In the genomic region with DNA sequence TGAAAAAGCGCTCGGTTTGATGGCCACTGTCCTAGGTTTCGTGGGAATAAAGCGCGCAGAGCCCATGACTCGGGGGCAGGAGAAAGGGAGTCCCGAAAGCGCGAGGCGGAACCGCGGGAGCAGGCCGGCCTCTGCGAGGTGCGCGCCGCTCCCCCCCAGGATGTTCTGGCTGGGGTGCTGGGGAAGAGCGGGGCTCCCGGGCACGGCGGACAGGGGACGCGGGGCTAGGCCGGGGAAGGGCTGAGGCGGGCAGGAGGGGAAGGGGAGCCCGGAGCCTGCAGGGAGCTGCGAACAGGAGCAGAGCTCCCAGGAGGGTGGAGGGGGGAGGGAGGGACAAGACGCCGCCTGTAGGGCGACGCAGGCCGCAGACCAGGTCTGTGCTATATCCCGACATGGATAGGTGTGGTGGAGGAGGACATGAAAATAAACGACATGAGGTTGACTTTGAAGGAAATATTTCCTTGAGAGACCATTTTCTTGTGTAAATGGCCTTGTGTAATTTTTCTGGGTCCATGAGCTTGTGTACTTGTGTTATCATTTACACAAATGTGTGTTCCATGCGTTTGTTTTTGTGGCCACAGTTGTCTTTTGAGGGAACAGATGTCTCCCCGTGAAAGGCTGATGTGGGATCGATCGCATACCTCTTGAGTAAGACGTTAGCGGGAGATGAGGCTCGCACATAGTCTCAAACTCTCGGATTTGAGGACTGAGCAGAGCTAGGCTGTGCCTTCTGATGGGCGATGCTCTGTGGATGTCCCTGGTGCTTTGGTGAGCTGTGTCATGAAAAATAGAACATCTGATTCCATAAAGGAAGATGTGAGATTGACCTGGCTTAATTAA, we compare ENCODE assay signal across 8 cellular contexts. TPM values are rescaled to one million over a fixed set of nuclear protein-coding genes. Genes with fewer than 3 reads are reported as not detected.
DNase-seq lines count a peak whose midpoint lies in the region; ATAC-seq and TF ChIP-seq lines count a peak whose summit lies in the region.

No MANE protein-coding gene starts in this region.

- WGBS in liver, result 15% methylated on average over 43 of the region's 43 CpGs

- H3K36me3 ChIP-seq in liver (ENCODE audit: control insufficient read depth in 4 of 4, insufficient read depth in 3 of 4, low read depth in 1 of 4, low read length in 3 of 4), result peaks cover 0 to 6% (median 3%) of the 10 kb centered on the region in 4 donors

- H3K4me1 Mint-ChIP-seq in WTC11, result peaks cover 32% of the 10 kb centered on the region
- peaks cover 38% of the 10 kb centered on the region for H3K4me1 Mint-ChIP-seq in dendritic cell treated with granulocyte-macrophage colony-stimulating factor and Interleukin-4, amounts not matched to agents 40 ng/mL and 50 ng/mL, for 4 days (ENCODE audit: low read depth)

- no peaks in the 10 kb centered on the region for H3K27me3 Mint-ChIP-seq in WTC11 (ENCODE audit: low read depth)
- no peaks in the 10 kb centered on the region for H3K27me3 Mint-ChIP-seq in dendritic cell treated with granulocyte-macrophage colony-stimulating factor and Interleukin-4, amounts not matched to agents 40 ng/mL and 50 ng/mL, for 4 days

- intact Hi-C loops in dendritic cell treated with granulocyte-macrophage colony-stimulating factor and Interleukin-4, amounts not matched to agents 40 ng/mL and 50 ng/mL, for 4 days (cut with micrococcal nuclease), result loop anchor here (2.0 kb wide), 2 partner anchors 96 to 134 kb away; partner anchors contain the start of genes DIP2A and LSS

- POLR2A ChIA-PET in WTC11 (lab: Charles Lee), result no interaction called here

- peak; percentile 65 for DNase-seq in GM10266 (ENCODE audit: extremely low spot score)
- peak; percentile 48 for DNase-seq in NCI-H1105 treated with DMSO at 0.1 percent for 48 hours (lab: John Stamatoyannopoulos, UW)
- DNase-seq in WTC11 (ENCODE audit: low spot score), result peak; percentile 70
- peak; percentile 5 for DNase-seq in stimulated activated CD8-positive, alpha-beta memory T cell treated with anti-CD3 and anti-CD28 coated beads, Interleukin-12 subunit alpha, Interleukin-12 subunit beta, amount 100 ng/mL, for 4 hours (ENCODE audit: low read depth)

- TF ChIP-seq CTCF in 22Rv1 (IDR thresholded peaks at IDR 0.05), result peak; percentile 18; the same call in 1 of the 2 replicates
- peak; percentile 40 for TF ChIP-seq CTCF in GM10266 (IDR thresholded peaks at IDR 0.05; ENCODE audit: control insufficient read depth, insufficient read depth, low read depth, missing control alignments)
- TF ChIP-seq CTCF in WTC11 (IDR thresholded peaks at IDR 0.05), result no peak
- peak; percentile 5 for TF ChIP-seq CTCF in liver (IDR thresholded peaks at IDR 0.05; ENCODE audit: low read depth, low read length, missing input control)

- peaks cover 3 to 27% (median 21%) of the 10 kb centered on the region in 4 donors for H3K4me1 ChIP-seq in liver (ENCODE audit: control insufficient read depth in 4 of 4, insufficient read depth in 4 of 4, low read length in 3 of 4)

- CTCF ChIA-PET in WTC11 (lab: Charles Lee), result interaction anchor here (0.6 to 1.8 kb wide), 10 partner anchors 11 to 355 kb away, joined by 3 to 5 read pairs (median 4); no protein-coding TSS in a partner anchor

- H3K27ac ChIP-seq in 22Rv1 (peak overlapping the region; percentile 99), liver (ENCODE audit: low read depth in 1 of 2, low read length in 2 of 2) (peak overlapping the region; percentile 36 to 40)

- H3K9me3 Mint-ChIP-seq in WTC11, result no peaks in the 10 kb centered on the region
- H3K9me3 Mint-ChIP-seq in dendritic cell treated with granulocyte-macrophage colony-stimulating factor and Interleukin-4, amounts not matched to agents 40 ng/mL and 50 ng/mL, for 4 days, result no peaks in the 10 kb centered on the region

- no peaks in the 10 kb centered on the region for H3K27me3 ChIP-seq in liver (ENCODE audit: control insufficient read depth in 4 of 4, insufficient read depth in 4 of 4, low read length in 3 of 4)

- peaks cover 38% of the 10 kb centered on the region for H3K36me3 Mint-ChIP-seq in WTC11
- H3K36me3 Mint-ChIP-seq in dendritic cell treated with granulocyte-macrophage colony-stimulating factor and Interleukin-4, amounts not matched to agents 40 ng/mL and 50 ng/mL, for 4 days (ENCODE audit: low read depth), result peaks cover 47% of the 10 kb centered on the region

- ATAC-seq in WTC11, result peak; percentile 35
- no peak for ATAC-seq in HG02852 (IDR thresholded peaks at IDR 0.05; ENCODE audit: unreplicated experiment)

- H3K4me3 ChIP-seq in liver (ENCODE audit: low read depth in 1 of 3, low read length in 3 of 3), result peak overlapping the region; percentile 57 to 91 (median 87)

- H3K4me3 Mint-ChIP-seq in WTC11, result peak overlapping the region; percentile 64
- H3K4me3 Mint-ChIP-seq in dendritic cell treated with granulocyte-macrophage colony-stimulating factor and Interleukin-4, amounts not matched to agents 40 ng/mL and 50 ng/mL, for 4 days, result peak overlapping the region; percentile 98

- peak in 1 of 2 donors; percentile 19 for TF ChIP-seq RAD21 in liver (IDR thresholded peaks at IDR 0.05)

- no peaks in the 10 kb centered on the region for H3K9me3 ChIP-seq in liver (ENCODE audit: control insufficient read depth in 4 of 4, low read length in 3 of 4)

- peak overlapping the region; percentile 49 for H3K27ac Mint-ChIP-seq in WTC11
- peak overlapping the region; percentile 60 for H3K27ac Mint-ChIP-seq in dendritic cell treated with granulocyte-macrophage colony-stimulating factor and Interleukin-4, amounts not matched to agents 40 ng/mL and 50 ng/mL, for 4 days

- peak overlapping the region in 1 of 2 donors; percentile 59 for H3K9ac ChIP-seq in liver (ENCODE audit: low read depth in 1 of 2, low read length in 2 of 2)

TF ChIP-seq in WTC11, 78 proteins besides CTCF, POLR2A, EP300 and RAD21 (continues in another document):
- TF ChIP-seq SMAD4 (CRISPR knock-in tag; IDR thresholded peaks at IDR 0.05), result no peak
- TF ChIP-seq FOXK1 (CRISPR knock-in tag; IDR thresholded peaks at IDR 0.05), result 0 out of 2 replicates have a peak, but pooled peaks have one; percentile 23
- TF ChIP-seq, protein P1, sequence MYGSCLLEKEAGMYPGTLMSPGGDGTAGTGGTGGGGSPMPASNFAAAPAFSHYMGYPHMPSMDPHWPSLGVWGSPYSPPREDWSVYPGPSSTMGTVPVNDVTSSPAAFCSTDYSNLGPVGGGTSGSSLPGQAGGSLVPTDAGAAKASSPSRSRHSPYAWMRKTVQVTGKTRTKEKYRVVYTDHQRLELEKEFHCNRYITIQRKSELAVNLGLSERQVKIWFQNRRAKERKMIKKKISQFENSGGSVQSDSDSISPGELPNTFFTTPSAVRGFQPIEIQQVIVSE (CRISPR knock-in tag; IDR thresholded peaks at IDR 0.05; ENCODE audit: borderline replicate concordance), result no peak
- no peak for TF ChIP-seq ZNF671 (CRISPR knock-in tag; IDR thresholded peaks at IDR 0.05)
- TF ChIP-seq RELA (CRISPR knock-in tag; IDR thresholded peaks at IDR 0.05; ENCODE audit: borderline replicate concordance), result no peak
- TF ChIP-seq TEAD4 (CRISPR knock-in tag; IDR thresholded peaks at IDR 0.05), result no peak
- TF ChIP-seq ZMAT4 (CRISPR knock-in tag; IDR thresholded peaks at IDR 0.05), result no peak

TF ChIP-seq in liver, 16 proteins besides CTCF, POLR2A, EP300 and RAD21 (continues in another document):
- TF ChIP-seq YY1 (IDR thresholded peaks at IDR 0.05), result no peak
- TF ChIP-seq NR2F2 (IDR thresholded peaks at IDR 0.05), result no peak
- no peak for TF ChIP-seq GABPA (IDR thresholded peaks at IDR 0.05 in 1 of 2, conservative IDR thresholded peaks at IDR 0.05 in 1 of 2)
- no peak for TF ChIP-seq HNF4A (conservative IDR thresholded peaks at IDR 0.05)
- no peak for TF ChIP-seq ZBTB33 (IDR thresholded peaks at IDR 0.05)
- TF ChIP-seq, protein P2, sequence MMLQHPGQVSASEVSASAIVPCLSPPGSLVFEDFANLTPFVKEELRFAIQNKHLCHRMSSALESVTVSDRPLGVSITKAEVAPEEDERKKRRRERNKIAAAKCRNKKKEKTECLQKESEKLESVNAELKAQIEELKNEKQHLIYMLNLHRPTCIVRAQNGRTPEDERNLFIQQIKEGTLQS (IDR thresholded peaks at IDR 0.05), result no peak
- TF ChIP-seq, protein P3, sequence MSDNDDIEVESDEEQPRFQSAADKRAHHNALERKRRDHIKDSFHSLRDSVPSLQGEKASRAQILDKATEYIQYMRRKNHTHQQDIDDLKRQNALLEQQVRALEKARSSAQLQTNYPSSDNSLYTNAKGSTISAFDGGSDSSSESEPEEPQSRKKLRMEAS (IDR thresholded peaks at IDR 0.05), result no peak
- TF ChIP-seq RXRA (IDR thresholded peaks at IDR 0.05), result no peak
- no peak for TF ChIP-seq EGR1 (IDR thresholded peaks at IDR 0.05; ENCODE audit: low read depth in 2 of 2)

RNA-seq across cellular contexts. Expression of gene PCNT, which starts 1.3 kb away (rescaled TPM):
- 40.6 to 46.4 TPM (median 41.0 TPM) in 3 replicates for total RNA-seq in WTC11 (2021)
- 10 to 100 TPM; 22.5 to 36.8 TPM for total RNA-seq in liver
- polyA plus RNA-seq in liver, result 1 to 10 TPM; 6.7 to 7.9 TPM

RNA-seq across cellular contexts. Expression of gene C21orf58, which starts 1.6 kb away (rescaled TPM):
- total RNA-seq in WTC11 (2021) (31.5 to 35.1 TPM (median 32.7 TPM) in 3 replicates), liver (10 to 100 TPM in 1 of 2 donors, under 1 TPM in 1; 0.75 to 17.7 TPM)
- polyA plus RNA-seq in liver, result under 1 TPM; 0.59 to 0.61 TPM

RNA-seq across cellular contexts. Expression of gene YBEY, which starts 39.2 kb away (rescaled TPM):
- 24.6 to 29.2 TPM (median 27.4 TPM) in 3 replicates for total RNA-seq in WTC11 (2021)
- 10 to 100 TPM in 1 of 2 donors, 1 to 10 TPM in 1; 6.3 to 11.3 TPM for total RNA-seq in liver
- polyA plus RNA-seq in liver, result 10 to 100 TPM in 1 of 2 donors, 1 to 10 TPM in 1; 8.7 to 11.8 TPM

RNA-seq across cellular contexts. Expression of gene MCM3AP, which starts 39.9 kb away (rescaled TPM):
- total RNA-seq in WTC11 (2021) (136 to 167 TPM (median 136 TPM) in 3 replicates), liver (10 to 100 TPM; 44.9 to 58.1 TPM)
- polyA plus RNA-seq in liver, result 10 to 100 TPM; 15.5 to 22.1 TPM

Comparison
In these comparisons a context has a peak if more than half of its experiments do, and no peak if none do; other contexts are left out.
1. DNase-seq: peak in every context shown above with its lines; median percentile 70 in WTC11; 65 in GM10266; 48 in NCI-H1105 treated with DMSO at 0.1 percent for 48 hours; 5 in stimulated activated CD8-positive, alpha-beta memory T cell treated with anti-CD3 and anti-CD28 coated beads, Interleukin-12 subunit alpha, Interleukin-12 subunit beta, amount 100 ng/mL, for 4 hours.